ENCODE assay signal across 8 cellular contexts in genomic region chr9:107637421-107638420, GRCh38.
DNase-seq lines count a peak whose midpoint lies in the region; ATAC-seq and TF ChIP-seq lines count a peak whose summit lies in the region.

No MANE protein-coding gene starts in this region.

- 9% methylated on average over 66 of the region's 67 CpGs for WGBS in HUES64

- ATAC-seq in activated naive CD8-positive, alpha-beta T cell treated with anti-CD3 and anti-CD28 coated beads, Interleukin-2, amount 50 U/mL, for 24 hours: peak; percentile 57
- ATAC-seq in GM19395 (IDR thresholded peaks at IDR 0.05; ENCODE audit: unreplicated experiment) (no peak), HG03521 (IDR thresholded peaks at IDR 0.05; ENCODE audit: unreplicated experiment) (no peak)

- peak overlapping the region; percentile 46 for H3K4me3 Mint-ChIP-seq in activated naive CD8-positive, alpha-beta T cell treated with anti-CD3 and anti-CD28 coated beads, Interleukin-2, amount 50 U/mL, for 24 hours
- H3K4me3 Mint-ChIP-seq in glutamatergic neuron (ENCODE audit: unreplicated experiment): peak overlapping the region; percentile 85
- peak overlapping the region; percentile 85 for H3K4me3 Mint-ChIP-seq in nephron progenitor cell

- no peaks in the 10 kb centered on the region for H3K9me3 ChIP-seq in HUES64 (ENCODE audit: insufficient read depth, low read depth, low read length)

- POLR2A ChIA-PET in HEK293T (lab: Yijun Ruan, JAX): no interaction called here

- no peaks in the 10 kb centered on the region for H3K36me3 Mint-ChIP-seq in activated naive CD8-positive, alpha-beta T cell treated with anti-CD3 and anti-CD28 coated beads, Interleukin-2, amount 50 U/mL, for 24 hours (ENCODE audit: low read depth)
- H3K36me3 Mint-ChIP-seq in glutamatergic neuron (ENCODE audit: unreplicated experiment) (no peaks in the 10 kb centered on the region), nephron progenitor cell (ENCODE audit: low read depth) (no peaks in the 10 kb centered on the region)

- peak overlapping the region; percentile 34; the same call in 1 of the 2 replicates for H3K27ac ChIP-seq in HUES64 (ENCODE audit: low read depth, low read length)

- H3K27me3 Mint-ChIP-seq in activated naive CD8-positive, alpha-beta T cell treated with anti-CD3 and anti-CD28 coated beads, Interleukin-2, amount 50 U/mL, for 24 hours: peaks cover 40% of the 10 kb centered on the region
- peaks cover 4% of the 10 kb centered on the region for H3K27me3 Mint-ChIP-seq in glutamatergic neuron (ENCODE audit: unreplicated experiment)
- H3K27me3 Mint-ChIP-seq in nephron progenitor cell (ENCODE audit: low read depth, poor library complexity): peaks cover 56% of the 10 kb centered on the region

- no peak overlapping the region for H3K27ac Mint-ChIP-seq in activated naive CD8-positive, alpha-beta T cell treated with anti-CD3 and anti-CD28 coated beads, Interleukin-2, amount 50 U/mL, for 24 hours
- no peak overlapping the region for H3K27ac Mint-ChIP-seq in glutamatergic neuron (ENCODE audit: unreplicated experiment)
- H3K27ac Mint-ChIP-seq in nephron progenitor cell: no peak overlapping the region

- DNase-seq in DMS53 (lab: John Stamatoyannopoulos, UW): peak; percentile 79
- peak; percentile 3 for DNase-seq in activated naive CD8-positive, alpha-beta T cell treated with anti-CD3 and anti-CD28 coated beads, Interleukin-2, amount 50 U/mL, for 24 hours
- peak; percentile 74 for DNase-seq in glutamatergic neuron
- DNase-seq in nephron progenitor cell: peak; percentile 75
- DNase-seq in HEK293T (ENCODE audit: extremely low spot score): no peak

- peaks cover 36% of the 10 kb centered on the region for H3K27me3 ChIP-seq in HUES64 (ENCODE audit: insufficient read depth, low read length)

- H3K4me3 ChIP-seq in HUES64 (ENCODE audit: low read length): peak overlapping the region; percentile 77

- H3K9ac ChIP-seq in HUES64 (ENCODE audit: low read depth, low read length): peak overlapping the region; percentile 68

- H3K4me1 ChIP-seq in HUES64 (ENCODE audit: insufficient read depth, low read length): peaks cover 19% of the 10 kb centered on the region

- TF ChIP-seq CTCF in glutamatergic neuron (IDR thresholded peaks at IDR 0.05; ENCODE audit: partially characterized antibody, unreplicated experiment): no peak
- TF ChIP-seq CTCF in nephron progenitor cell (IDR thresholded peaks at IDR 0.05): no peak

- H3K36me3 ChIP-seq in HUES64 (ENCODE audit: insufficient read depth, low read length): no peaks in the 10 kb centered on the region

- peaks cover 7% of the 10 kb centered on the region for H3K4me1 Mint-ChIP-seq in activated naive CD8-positive, alpha-beta T cell treated with anti-CD3 and anti-CD28 coated beads, Interleukin-2, amount 50 U/mL, for 24 hours
- H3K4me1 Mint-ChIP-seq in glutamatergic neuron (ENCODE audit: low read depth, unreplicated experiment) (peaks cover 2% of the 10 kb centered on the region), nephron progenitor cell (peaks cover 63% of the 10 kb centered on the region)

- CTCF ChIA-PET in HEK293T (lab: Yijun Ruan, JAX): no interaction called here

- H3K9me3 Mint-ChIP-seq in activated naive CD8-positive, alpha-beta T cell treated with anti-CD3 and anti-CD28 coated beads, Interleukin-2, amount 50 U/mL, for 24 hours: no peaks in the 10 kb centered on the region
- H3K9me3 Mint-ChIP-seq in glutamatergic neuron (ENCODE audit: unreplicated experiment) (no peaks in the 10 kb centered on the region), nephron progenitor cell (no peaks in the 10 kb centered on the region)

TF ChIP-seq in HEK293T, 16 proteins besides CTCF, POLR2A, EP300 and RAD21:
- TF ChIP-seq FOXK2 (IDR thresholded peaks at IDR 0.05) (no peak), ARNT (IDR thresholded peaks at IDR 0.05) (no peak), CTBP1 (IDR thresholded peaks at IDR 0.05; ENCODE audit: borderline replicate concordance) (no peak), HDGF (IDR thresholded peaks at IDR 0.05; ENCODE audit: borderline replicate concordance) (no peak), TARDBP (IDR thresholded peaks at IDR 0.05) (no peak), L3MBTL2 (conservative IDR thresholded peaks at IDR 0.05) (no peak), ZNF384 (IDR thresholded peaks at IDR 0.05) (no peak), NFRKB (IDR thresholded peaks at IDR 0.05) (no peak), SUZ12 (IDR thresholded peaks at IDR 0.05) (no peak), FOXA1 (IDR thresholded peaks at IDR 0.05) (no peak), SP1 (IDR thresholded peaks at IDR 0.05) (no peak), FOXM1 (IDR thresholded peaks at IDR 0.05; ENCODE audit: borderline replicate concordance) (no peak), ELF4 (IDR thresholded peaks at IDR 0.05) (no peak), PKNOX1 (IDR thresholded peaks at IDR 0.05) (no peak), BHLHE40 (IDR thresholded peaks at IDR 0.05; ENCODE audit: borderline replicate concordance) (no peak), LEF1 (IDR thresholded peaks at IDR 0.05; ENCODE audit: borderline replicate concordance) (no peak)
TF ChIP-seq in HEK293T: peak in this region for 0.
